ENCODE assay signal across 8 cellular contexts in the genomic region with DNA sequence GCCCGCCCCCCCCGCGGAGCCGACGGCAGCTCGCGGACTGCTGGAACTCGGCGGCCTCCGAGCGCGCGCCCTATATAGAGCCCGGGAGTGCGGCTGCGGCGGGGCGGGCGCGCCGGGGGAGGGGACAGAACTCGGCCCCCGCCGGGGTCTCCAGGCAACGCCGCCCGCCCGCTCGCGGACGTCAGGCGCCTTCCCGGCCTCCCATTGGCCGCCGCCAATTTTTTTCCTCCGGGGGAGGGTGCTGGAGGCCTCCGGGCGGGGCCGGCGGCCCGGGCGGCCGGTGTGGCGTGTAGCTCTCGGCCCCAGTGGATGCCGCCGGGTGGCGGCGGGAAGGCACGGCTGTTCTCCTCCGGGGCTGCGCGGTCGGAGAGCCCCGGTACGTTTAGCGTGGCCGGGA. TPM values are rescaled to one million over a fixed set of nuclear protein-coding genes. Genes with fewer than 3 reads are reported as not detected.
DNase-seq lines count a peak whose midpoint lies in the region; ATAC-seq, FAIRE-seq and TF ChIP-seq lines count a peak whose summit lies in the region.

A gene with protein sequence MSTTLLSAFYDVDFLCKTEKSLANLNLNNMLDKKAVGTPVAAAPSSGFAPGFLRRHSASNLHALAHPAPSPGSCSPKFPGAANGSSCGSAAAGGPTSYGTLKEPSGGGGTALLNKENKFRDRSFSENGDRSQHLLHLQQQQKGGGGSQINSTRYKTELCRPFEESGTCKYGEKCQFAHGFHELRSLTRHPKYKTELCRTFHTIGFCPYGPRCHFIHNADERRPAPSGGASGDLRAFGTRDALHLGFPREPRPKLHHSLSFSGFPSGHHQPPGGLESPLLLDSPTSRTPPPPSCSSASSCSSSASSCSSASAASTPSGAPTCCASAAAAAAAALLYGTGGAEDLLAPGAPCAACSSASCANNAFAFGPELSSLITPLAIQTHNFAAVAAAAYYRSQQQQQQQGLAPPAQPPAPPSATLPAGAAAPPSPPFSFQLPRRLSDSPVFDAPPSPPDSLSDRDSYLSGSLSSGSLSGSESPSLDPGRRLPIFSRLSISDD (minus strand): TSS at position 49 of the 397 bp plus-strand sequence. CDS start 291 bp downstream, outside the sequence.

- peak; percentile 86 to 97 for TF ChIP-seq POLR2A in tibial nerve (IDR thresholded peaks at IDR 0.05)

- H3K9me3 Mint-ChIP-seq in activated naive CD8-positive, alpha-beta T cell treated with anti-CD3 and anti-CD28 coated beads for 36 hours: no peaks in the 10 kb centered on the region

- H3K27me3 Mint-ChIP-seq in activated naive CD8-positive, alpha-beta T cell treated with anti-CD3 and anti-CD28 coated beads for 36 hours: no peaks in the 10 kb centered on the region

- no peak for TF ChIP-seq CTCF in GM12865 (IDR thresholded peaks at IDR 0.05; ENCODE audit: insufficient read depth, low read depth, low read length, missing control alignments)
- no peak for TF ChIP-seq CTCF in SU-DHL-6 (IDR thresholded peaks at IDR 0.05; ENCODE audit: insufficient read depth, low read length, poor library complexity, severe bottlenecking)
- no peak for TF ChIP-seq CTCF in pancreas (IDR thresholded peaks at IDR 0.05)
- TF ChIP-seq CTCF in tibial nerve (IDR thresholded peaks at IDR 0.05): peak in 3 of 5 experiments; percentile 12 to 52 (median 34)

- TF ChIP-seq EP300 in tibial nerve (IDR thresholded peaks at IDR 0.05): peak; percentile 16 to 74

- H3K27me3 ChIP-seq in SU-DHL-6 (ENCODE audit: low read length) (no peaks in the 10 kb centered on the region), pancreas (no peaks in the 10 kb centered on the region), tibial nerve (no peaks in the 10 kb centered on the region)

- peak within 1 kb of the TSS; percentile 95 for H3K27ac Mint-ChIP-seq in activated naive CD8-positive, alpha-beta T cell treated with anti-CD3 and anti-CD28 coated beads for 36 hours

- H3K27ac ChIP-seq in SU-DHL-6 (ENCODE audit: low read depth, low read length) (peak within 1 kb of the TSS; percentile 97), pancreas (peak within 1 kb of the TSS; percentile 86 to 98 (median 96)), tibial nerve (peak within 1 kb of the TSS; percentile 99 to 100 (median 100))

- FAIRE-seq in pancreas (lab: Jason Lieb, UNC): no peak

- peaks cover 40% of the 10 kb centered on the region for H3K4me1 Mint-ChIP-seq in activated naive CD8-positive, alpha-beta T cell treated with anti-CD3 and anti-CD28 coated beads for 36 hours

- H3K4me3 ChIP-seq in GM12865 (ENCODE audit: low read depth, low read length) (peak within 1 kb of the TSS; percentile 96), SU-DHL-6 (ENCODE audit: insufficient read depth, low read length, poor library complexity, severe bottlenecking) (peak within 1 kb of the TSS; percentile 85), pancreas (peak within 1 kb of the TSS; percentile 87 to 98 (median 92)), tibial nerve (peak within 1 kb of the TSS; percentile 61 to 99 (median 95))

- peaks cover 58% of the 10 kb centered on the region for H3F3A ChIP-seq in SU-DHL-6 (ENCODE audit: insufficient read depth)

- H3K4me2 ChIP-seq in SU-DHL-6 (ENCODE audit: low read depth, low read length, poor library complexity, severe bottlenecking): peak within 1 kb of the TSS; percentile 76

- intact Hi-C loops in head of caudate nucleus (cut with DNase I) (loop anchor here (2.0 to 5.0 kb wide), 4 partner anchors 126 to 414 kb away; no protein-coding TSS in a partner anchor), pancreas (cut with DNase I) (loop anchor here in 1 of 3 donors (5.0 to 10.0 kb wide), 2 partner anchors 92 to 249 kb away; no protein-coding TSS in a partner anchor)

- H3K4me1 ChIP-seq in pancreas: peaks cover 21 to 24% (median 21%) of the 10 kb centered on the region in 3 donors
- H3K4me1 ChIP-seq in tibial nerve: peaks cover 0 to 40% (median 33%) of the 10 kb centered on the region in 4 donors

- H3K4me3 Mint-ChIP-seq in activated naive CD8-positive, alpha-beta T cell treated with anti-CD3 and anti-CD28 coated beads for 36 hours: peak within 1 kb of the TSS; percentile 96

- peaks cover 11% of the 10 kb centered on the region for H4K20me1 ChIP-seq in SU-DHL-6 (ENCODE audit: low read depth, low read length)

- H3K79me2 ChIP-seq in SU-DHL-6 (ENCODE audit: insufficient read depth, low read length): peaks cover 47% of the 10 kb centered on the region

- H3K36me3 ChIP-seq in SU-DHL-6 (ENCODE audit: low read length): peaks cover 17% of the 10 kb centered on the region
- H3K36me3 ChIP-seq in pancreas: peaks cover 0 to 40% (median 16%) of the 10 kb centered on the region in 3 donors
- H3K36me3 ChIP-seq in tibial nerve: peaks cover 10 to 48% (median 19%) of the 10 kb centered on the region in 3 donors

- ATAC-seq in HG02678 (IDR thresholded peaks at IDR 0.05; ENCODE audit: unreplicated experiment): peak; percentile 64
- peak; percentile 66 to 79 (median 74) for ATAC-seq in pancreas

- H3K9ac ChIP-seq in SU-DHL-6 (ENCODE audit: low read length): peak within 1 kb of the TSS; percentile 99

- peak; percentile 98 for DNase-seq in GM12865 (ENCODE audit: low read depth)
- DNase-seq in NCI-H1417 (lab: John Stamatoyannopoulos, UW): peak; percentile 98
- DNase-seq in activated naive CD8-positive, alpha-beta T cell treated with anti-CD3 and anti-CD28 coated beads for 36 hours: peak; percentile 98
- DNase-seq in head of caudate nucleus: peak; percentile 86 to 98 (median 96)
- peak; percentile 95 to 99 (median 98) for DNase-seq in pancreas
- DNase-seq in tibial nerve (ENCODE audit: low spot score in 2 of 2): peak; percentile 87 to 94

- peaks cover 33% of the 10 kb centered on the region for H3K36me3 Mint-ChIP-seq in activated naive CD8-positive, alpha-beta T cell treated with anti-CD3 and anti-CD28 coated beads for 36 hours

- 0 to 1% methylated on average over 31 to 58 of the region's 58 CpGs for WGBS in pancreas, 2 donors
- 0 to 1% methylated on average over 14 to 29 of the region's 58 CpGs for WGBS in tibial nerve, 2 donors

- no peaks in the 10 kb centered on the region for H3K9me2 ChIP-seq in SU-DHL-6 (replicated peaks; ENCODE audit: insufficient read depth, low read length)

- H3K9me3 ChIP-seq in SU-DHL-6 (ENCODE audit: insufficient read depth, low read length) (no peaks in the 10 kb centered on the region), pancreas (no peaks in the 10 kb centered on the region), tibial nerve (no peaks in the 10 kb centered on the region)

- H2AFZ ChIP-seq in SU-DHL-6 (ENCODE audit: low read depth, low read length, severe bottlenecking): no peak within 1 kb of the TSS

RNA-seq across cellular contexts. Expression of the gene that starts here (rescaled TPM):
- 10 to 100 TPM; 58.2 to 58.4 TPM for total RNA-seq in activated naive CD8-positive, alpha-beta T cell treated with anti-CD3 and anti-CD28 coated beads for 36 hours
- total RNA-seq in pancreas: 100 to 1,000 TPM in 1 of 6 donors, 10 to 100 TPM in 5; 36.8 to 117 (median 64.8) TPM
- 10 to 100 TPM; 44.4 to 52.6 TPM for polyA plus RNA-seq in pancreas
- total RNA-seq in tibial nerve: 100 to 1,000 TPM in 3 of 4 donors, 10 to 100 TPM in 1; 90.0 to 141 (median 116) TPM

Comparison
In these comparisons a context has a peak if more than half of its experiments do, and no peak if none do; other contexts are left out.
1. Peak in every context shown above with its lines: DNase-seq, ATAC-seq, H3K4me3 ChIP-seq and H3K27ac ChIP-seq.
2. CTCF ChIP-seq: peak in tibial nerve (3 of 5); none in GM12865 (single experiment), SU-DHL-6 (single experiment) and pancreas (0 of 4).